Comparison of ENCODE assay signal across 8 cellular contexts in the genomic region with DNA sequence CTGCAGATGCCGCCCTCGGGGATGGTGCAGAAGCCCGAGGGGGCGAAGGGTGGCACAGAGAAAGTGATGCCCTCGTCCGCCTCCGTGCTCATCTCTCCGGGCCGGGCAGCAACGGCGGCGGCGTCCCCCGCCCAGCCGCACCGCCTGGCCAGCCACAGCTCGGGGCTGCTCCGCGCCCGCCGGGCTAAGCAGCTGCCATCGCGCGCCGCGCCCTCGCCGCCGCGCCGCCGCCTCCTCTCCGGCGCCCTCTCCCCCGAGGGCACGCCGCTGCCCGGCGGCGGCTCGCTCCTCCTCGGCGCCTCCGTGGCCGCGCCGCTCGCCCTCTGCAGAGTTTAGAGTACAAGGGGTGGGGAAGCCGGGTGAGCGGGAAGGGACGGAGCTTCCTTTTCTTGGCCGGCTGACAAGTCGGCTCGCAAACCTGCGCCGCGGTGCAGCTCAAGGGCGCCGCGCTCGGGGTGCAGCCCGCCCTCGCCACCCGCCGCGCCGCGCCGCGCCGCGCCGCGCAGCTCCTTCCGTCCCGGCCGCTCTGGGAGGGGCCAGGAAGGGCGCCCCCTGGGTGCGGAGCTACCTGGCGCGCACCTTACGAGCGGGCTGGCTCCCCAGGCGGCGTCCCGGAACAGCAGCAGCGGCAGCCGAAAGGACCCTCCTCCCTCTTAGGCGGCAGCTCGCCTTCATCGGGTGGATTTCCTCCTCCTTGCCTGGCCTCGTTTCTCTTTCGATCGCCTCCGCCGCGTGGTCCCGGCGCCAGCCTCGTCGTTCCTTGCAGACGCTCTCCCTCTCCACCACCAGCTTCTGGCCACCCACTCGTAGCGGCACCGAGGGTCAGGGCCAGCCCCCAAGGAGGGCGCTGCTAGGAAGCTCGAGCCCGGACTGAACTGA. TPM values are rescaled to one million over a fixed set of nuclear protein-coding genes. Genes with fewer than 3 reads are reported as not detected.
DNase-seq lines count a peak whose midpoint lies in the region; ATAC-seq and TF ChIP-seq lines count a peak whose summit lies in the region.

A gene with protein sequence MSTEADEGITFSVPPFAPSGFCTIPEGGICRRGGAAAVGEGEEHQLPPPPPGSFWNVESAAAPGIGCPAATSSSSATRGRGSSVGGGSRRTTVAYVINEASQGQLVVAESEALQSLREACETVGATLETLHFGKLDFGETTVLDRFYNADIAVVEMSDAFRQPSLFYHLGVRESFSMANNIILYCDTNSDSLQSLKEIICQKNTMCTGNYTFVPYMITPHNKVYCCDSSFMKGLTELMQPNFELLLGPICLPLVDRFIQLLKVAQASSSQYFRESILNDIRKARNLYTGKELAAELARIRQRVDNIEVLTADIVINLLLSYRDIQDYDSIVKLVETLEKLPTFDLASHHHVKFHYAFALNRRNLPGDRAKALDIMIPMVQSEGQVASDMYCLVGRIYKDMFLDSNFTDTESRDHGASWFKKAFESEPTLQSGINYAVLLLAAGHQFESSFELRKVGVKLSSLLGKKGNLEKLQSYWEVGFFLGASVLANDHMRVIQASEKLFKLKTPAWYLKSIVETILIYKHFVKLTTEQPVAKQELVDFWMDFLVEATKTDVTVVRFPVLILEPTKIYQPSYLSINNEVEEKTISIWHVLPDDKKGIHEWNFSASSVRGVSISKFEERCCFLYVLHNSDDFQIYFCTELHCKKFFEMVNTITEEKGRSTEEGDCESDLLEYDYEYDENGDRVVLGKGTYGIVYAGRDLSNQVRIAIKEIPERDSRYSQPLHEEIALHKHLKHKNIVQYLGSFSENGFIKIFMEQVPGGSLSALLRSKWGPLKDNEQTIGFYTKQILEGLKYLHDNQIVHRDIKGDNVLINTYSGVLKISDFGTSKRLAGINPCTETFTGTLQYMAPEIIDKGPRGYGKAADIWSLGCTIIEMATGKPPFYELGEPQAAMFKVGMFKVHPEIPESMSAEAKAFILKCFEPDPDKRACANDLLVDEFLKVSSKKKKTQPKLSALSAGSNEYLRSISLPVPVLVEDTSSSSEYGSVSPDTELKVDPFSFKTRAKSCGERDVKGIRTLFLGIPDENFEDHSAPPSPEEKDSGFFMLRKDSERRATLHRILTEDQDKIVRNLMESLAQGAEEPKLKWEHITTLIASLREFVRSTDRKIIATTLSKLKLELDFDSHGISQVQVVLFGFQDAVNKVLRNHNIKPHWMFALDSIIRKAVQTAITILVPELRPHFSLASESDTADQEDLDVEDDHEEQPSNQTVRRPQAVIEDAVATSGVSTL (N-terminal part only) (minus strand): TSS at position 412 of the 879 bp plus-strand sequence. CDS start 320 bp downstream, at position 92.

- H3K4me3 ChIP-seq in GM12865 (ENCODE audit: low read depth, low read length) (peak within 1 kb of the TSS; percentile 97), heart left ventricle (peak within 1 kb of the TSS; percentile 29 to 94 (median 78)), prostate gland (peak within 1 kb of the TSS; percentile 95 to 97), upper lobe of right lung (peak within 1 kb of the TSS; percentile 92)

- H3K27ac ChIP-seq in heart left ventricle (peak within 1 kb of the TSS; percentile 84 to 98 (median 94)), prostate gland (peak within 1 kb of the TSS; percentile 98 to 99), upper lobe of right lung (peak within 1 kb of the TSS; percentile 98)

- intact Hi-C loops in heart left ventricle (cut with DNase I) = loop anchor here in 9 of 10 donors (1.0 to 10.0 kb wide), 9 partner anchors 45 to 210 kb away; no protein-coding TSS in a partner anchor
- intact Hi-C loops in prostate gland (cut with DNase I) = loop anchor here (1.0 to 5.0 kb wide), 3 partner anchors 55 to 210 kb away; no protein-coding TSS in a partner anchor
- intact Hi-C loops in upper lobe of right lung (cut with DNase I) = loop anchor here (5.0 kb wide), 1 partner anchor 150 kb away; no protein-coding TSS in a partner anchor

- H3K27ac Mint-ChIP-seq in HFFc6 = peak within 1 kb of the TSS; percentile 94

- peaks cover 0 to 44% (median 20%) of the 10 kb centered on the region in 12 donors for H3K4me1 ChIP-seq in heart left ventricle
- H3K4me1 ChIP-seq in prostate gland (replicated peaks) = peaks cover 5% of the 10 kb centered on the region
- peaks cover 17% of the 10 kb centered on the region for H3K4me1 ChIP-seq in upper lobe of right lung

- TF ChIP-seq POLR2A in heart left ventricle (IDR thresholded peaks at IDR 0.05) = peak in 1 of 2 donors; percentile 40
- peak; percentile 46 for TF ChIP-seq POLR2A in prostate gland (IDR thresholded peaks at IDR 0.05)

- TF ChIP-seq CTCF in GM12865 (IDR thresholded peaks at IDR 0.05; ENCODE audit: insufficient read depth, low read depth, low read length, missing control alignments) (peak; percentile 74), HFFc6 (IDR thresholded peaks at IDR 0.05) (no peak), heart left ventricle (IDR thresholded peaks at IDR 0.05) (peak in 5 of 12 donors; percentile 25 to 64 (median 38)), prostate gland (IDR thresholded peaks at IDR 0.05) (peak; percentile 60 to 97 (median 78)), upper lobe of right lung (IDR thresholded peaks at IDR 0.05) (no peak)

- peaks cover 39% of the 10 kb centered on the region for H3K4me1 Mint-ChIP-seq in HFFc6 (ENCODE audit: low read depth)

- H3K27me3 ChIP-seq in heart left ventricle = no peaks in the 10 kb centered on the region
- H3K27me3 ChIP-seq in prostate gland (replicated peaks; ENCODE audit: insufficient read depth) = no peaks in the 10 kb centered on the region
- H3K27me3 ChIP-seq in upper lobe of right lung = no peaks in the 10 kb centered on the region

- peaks cover 4% of the 10 kb centered on the region; the same call in 1 of the 2 replicates for H3K36me3 Mint-ChIP-seq in HFFc6 (ENCODE audit: low read depth)

- peak; percentile 71 to 91 (median 86) for ATAC-seq in heart left ventricle
- ATAC-seq in upper lobe of right lung = peak; percentile 92

- no peaks in the 10 kb centered on the region for H3K9me3 Mint-ChIP-seq in HFFc6

- H3K9me3 ChIP-seq in heart left ventricle (no peaks in the 10 kb centered on the region), prostate gland (no peaks in the 10 kb centered on the region), upper lobe of right lung (no peaks in the 10 kb centered on the region)

- peaks cover 3% of the 10 kb centered on the region; the same call in 1 of the 2 replicates for H3K27me3 Mint-ChIP-seq in HFFc6 (ENCODE audit: insufficient read depth)

- H3K4me3 Mint-ChIP-seq in HFFc6 = peak within 1 kb of the TSS; percentile 96

- DNase-seq in GM12865 (ENCODE audit: low read depth) (peak; percentile 96), HFFc6 (peak; percentile 82), NAMALWA (ENCODE audit: low spot score) (peak; percentile 88), SW 1271 (lab: John Stamatoyannopoulos, UW) (peak; percentile 63 to 81), heart left ventricle (peak; percentile 87 to 93 (median 90)), prostate gland (ENCODE audit: low spot score) (peak; percentile 88), upper lobe of right lung (peak; percentile 95)
- peak; percentile 77 for DNase-seq in activated naive CD8-positive, alpha-beta T cell treated with anti-CD3 and anti-CD28 coated beads, Interleukin-2, amount 50 U/mL, for 16 hours (ENCODE audit: low read depth, low spot score)

- H3K36me3 ChIP-seq in heart left ventricle = no peaks in the 10 kb centered on the region
- no peaks in the 10 kb centered on the region for H3K36me3 ChIP-seq in prostate gland
- H3K36me3 ChIP-seq in upper lobe of right lung = no peaks in the 10 kb centered on the region

- WGBS in heart left ventricle, 4 donors = 0 to 2% (median 0%) methylated on average over 30 to 108 of the region's 108 CpGs
- under 1% methylated on average over 47 of the region's 108 CpGs for WGBS in prostate gland

RNA-seq across cellular contexts. Expression of the gene that starts here (rescaled TPM):
- total RNA-seq in HFFc6 (2021; fragmentation: NEBNext Ultra II Directional; extraction: Animal tissue kit (Norgen Biotek cat#: 25700)) = 10 to 100 TPM; 11.9 to 22.2 (median 19.1) TPM
- total RNA-seq in heart left ventricle = 10 to 100 TPM; 18.7 to 34.1 (median 28.0) TPM
- 1 to 10 TPM; 7.1 to 9.5 TPM for polyA plus RNA-seq in heart left ventricle
- total RNA-seq in prostate gland = 10 to 100 TPM; 65.7 to 98.4 TPM
- 32.5 TPM for total RNA-seq in upper lobe of right lung

Comparison
In these comparisons a context has a peak if more than half of its experiments do, and no peak if none do; other contexts are left out.
1. Peak in every context shown above with its lines: DNase-seq, ATAC-seq, H3K4me3 ChIP-seq and H3K27ac ChIP-seq.
2. CTCF ChIP-seq: peak in GM12865 (single experiment) and prostate gland (4 of 4); none in HFFc6 (single experiment) and upper lobe of right lung (single experiment).